21 cellular contexts compared by ENCODE assay signal in genomic region chr6:143950874-143951273, GRCh38. TPM values are rescaled to one million over a fixed set of nuclear protein-coding genes. Genes with fewer than 3 reads are reported as not detected.
DNase-seq lines count a peak whose midpoint lies in the region; ATAC-seq, FAIRE-seq and TF ChIP-seq lines count a peak whose summit lies in the region.
"Had no signal": no experiment of that assay in that cellular context is flagged by ENCODE, and none has a peak within 500 bp of the region (broad histone marks: within the 10 kb centered on the region; RNA-seq: fewer than 3 reads in every experiment).

No MANE protein-coding gene starts in this region.

- H3K9me3 ChIP-seq in hepatocyte (ENCODE audit: low read depth): no peaks in the 10 kb centered on the region
- H3K9me3 ChIP-seq in HepG2 (ENCODE audit: low read length): no peaks in the 10 kb centered on the region
- no peaks in the 10 kb centered on the region for H3K9me3 ChIP-seq in transverse colon
- peaks cover 0 to 13% (median 4%) of the 10 kb centered on the region in 4 donors for H3K9me3 ChIP-seq in stomach
- no peaks in the 10 kb centered on the region for H3K9me3 ChIP-seq in MM.1S (replicated peaks; ENCODE audit: insufficient read depth, low read length)
- H3K9me3 ChIP-seq: HAP-1 had no signal

- WGBS in hepatocyte (ENCODE audit: low lambda C conversion rate, missing lambda C conversion rate): 31% methylated on average over 3 of the region's 3 CpGs
- 6% methylated on average over 3 of the region's 3 CpGs for WGBS in HepG2 (ENCODE audit: low lambda C conversion rate)
- WGBS in transverse colon (ENCODE audit: low coverage in 1 of 2), 2 donors: 36 to 60% methylated on average over 1 to 3 of the region's 3 CpGs
- 45 to 70% (median 53%) methylated on average over 3 of the region's 3 CpGs for WGBS in stomach, 5 donors

- DNase-seq in hepatocyte (ENCODE audit: low spot score) (peak; percentile 28), HepG2 (ENCODE audit: low spot score) (peak; percentile 35), nephron progenitor cell (no peak), transverse colon (no peak), stomach (no peak), T-cell (no peak), MM.1S (no peak)
- no peak for DNase-seq in stimulated activated CD4-positive, alpha-beta T cell treated with anti-CD3 and anti-CD28 coated beads, Interleukin-12 subunit alpha, Interleukin-12 subunit beta, amount 100 ng/mL, for 4 hours
- DNase-seq: C1 segment of cervical spinal cord; Calu3; CD4-positive, alpha-beta memory T cell; COR-L47; DMS53; DMS79 treated with DMSO at 0.1 percent for 48 hours; GF-D8; GOT3; HFFc6 had no signal

- no peak for TF ChIP-seq CTCF in hepatocyte (IDR thresholded peaks at IDR 0.05; ENCODE audit: poor library complexity)
- no peak for TF ChIP-seq CTCF in HepG2 (CRISPR knock-in tag; IDR thresholded peaks at IDR 0.05)
- TF ChIP-seq CTCF in nephron progenitor cell (IDR thresholded peaks at IDR 0.05): no peak
- no peak for TF ChIP-seq CTCF in transverse colon (IDR thresholded peaks at IDR 0.05)
- TF ChIP-seq CTCF in stomach (IDR thresholded peaks at IDR 0.05): no peak
- TF ChIP-seq CTCF in MM.1S (IDR thresholded peaks at IDR 0.05; ENCODE audit: low read length): no peak

- peak; percentile 60 for FAIRE-seq in HepG2 (lab: Jason Lieb, UNC)
- FAIRE-seq: GM12891, GM18507, H54 had no signal

- no peaks in the 10 kb centered on the region for H3K4me1 Mint-ChIP-seq in nephron progenitor cell
- H3K4me1 Mint-ChIP-seq in T-cell: no peaks in the 10 kb centered on the region
- H3K4me1 Mint-ChIP-seq: CD4-positive, alpha-beta memory T cell had no signal

- peaks cover 15% of the 10 kb centered on the region for H3K9me3 Mint-ChIP-seq in nephron progenitor cell
- H3K9me3 Mint-ChIP-seq in T-cell: no peaks in the 10 kb centered on the region
- H3K9me3 Mint-ChIP-seq: HFFc6 had no signal

- H3K4me2 ChIP-seq in hepatocyte (peak overlapping the region; percentile 30), HepG2 (ENCODE audit: low read depth, low read length) (peak overlapping the region; percentile 9; the same call in 1 of the 2 replicates), MM.1S (ENCODE audit: low read depth, low read length) (no peak overlapping the region)

- H3K36me3 Mint-ChIP-seq in nephron progenitor cell (ENCODE audit: low read depth) (peaks cover 40% of the 10 kb centered on the region), T-cell (peaks cover 6% of the 10 kb centered on the region)

- ATAC-seq in HepG2 (peak; percentile 55), T-cell (replicated peaks in 1 of 4) (no peak)

- no TSS peak for BruUV-seq in HepG2 (replicated peaks; lab: Mats Ljungman, UMichigan)

- H3K36me3 ChIP-seq in hepatocyte (replicated peaks; ENCODE audit: insufficient read depth, low read depth) (no peaks in the 10 kb centered on the region), HepG2 (replicated peaks in 1 of 2; ENCODE audit: control insufficient read depth in 1 of 2, insufficient read depth in 2 of 2, low read length in 2 of 2) (no peaks in the 10 kb centered on the region), transverse colon (no peaks in the 10 kb centered on the region), stomach (peaks cover 4 to 28% (median 18%) of the 10 kb centered on the region in 4 donors), MM.1S (replicated peaks; ENCODE audit: insufficient read depth, low read length) (no peaks in the 10 kb centered on the region)
- H3K36me3 ChIP-seq: HAP-1 had no signal

- TF ChIP-seq EP300 in HepG2 (IDR thresholded peaks at IDR 0.05; ENCODE audit: low read depth in 2 of 2, low read length in 2 of 2): no peak
- TF ChIP-seq EP300 in HepG2 (CRISPR knock-in tag; IDR thresholded peaks at IDR 0.05; ENCODE audit: borderline replicate concordance): no peak
- no peak for TF ChIP-seq EP300 in transverse colon (IDR thresholded peaks at IDR 0.05; ENCODE audit: low read depth)
- TF ChIP-seq EP300 in stomach (IDR thresholded peaks at IDR 0.05): no peak

- POLR2A ChIA-PET in HepG2 (lab: Yijun Ruan, JAX): no interaction called here
- POLR2A ChIA-PET in T-cell (lab: Charles Lee): no interaction called here

- H3K9ac ChIP-seq in HepG2 (ENCODE audit: insufficient read depth, low read depth, low read length) (no peak overlapping the region), MM.1S (ENCODE audit: low read length) (no peak overlapping the region)

- no peak for TF ChIP-seq POLR2A in HepG2 (IDR thresholded peaks at IDR 0.05; ENCODE audit: insufficient read depth in 1 of 2, low read depth in 2 of 2, low read length in 2 of 2)
- TF ChIP-seq POLR2A in transverse colon (IDR thresholded peaks at IDR 0.05): no peak
- no peak for TF ChIP-seq POLR2A in stomach (IDR thresholded peaks at IDR 0.05)

- H3K27me3 Mint-ChIP-seq in nephron progenitor cell (ENCODE audit: low read depth, poor library complexity) (no peaks in the 10 kb centered on the region), T-cell (no peaks in the 10 kb centered on the region)
- H3K27me3 Mint-ChIP-seq: CD4-positive, alpha-beta memory T cell had no signal

- H3K9me2 ChIP-seq in hepatocyte (replicated peaks; ENCODE audit: insufficient read depth) (no peaks in the 10 kb centered on the region), MM.1S (replicated peaks; ENCODE audit: insufficient read depth, low read length) (no peaks in the 10 kb centered on the region)

- H4K20me1 ChIP-seq in hepatocyte (ENCODE audit: insufficient read depth, poor library complexity, severe bottlenecking): no peaks in the 10 kb centered on the region
- no peaks in the 10 kb centered on the region for H4K20me1 ChIP-seq in HepG2 (ENCODE audit: insufficient read depth, low read length)
- no peaks in the 10 kb centered on the region for H4K20me1 ChIP-seq in MM.1S (ENCODE audit: insufficient read depth, low read length)

- H3K79me2 ChIP-seq in hepatocyte (no peaks in the 10 kb centered on the region), HepG2 (ENCODE audit: insufficient read depth, low read length) (no peaks in the 10 kb centered on the region), MM.1S (ENCODE audit: low read length) (no peaks in the 10 kb centered on the region)

- CTCF ChIA-PET in HepG2 (lab: Yijun Ruan, JAX; ENCODE audit: low intra/inter-chr PET ratio, low total read pairs) (no interaction called here), T-cell (lab: Charles Lee) (interaction anchor here (0.8 to 2.3 kb wide), 6 partner anchors 9 to 13 kb away, joined by 3 to 6 read pairs (median 4); no protein-coding TSS in a partner anchor)

- H3F3A ChIP-seq in MM.1S (ENCODE audit: insufficient read depth, low read length): no peaks in the 10 kb centered on the region

- in situ Hi-C loops in HepG2 (cut with HindIII; ENCODE audit: extremely low pct_ligation_motif_present, low pct_unique_long_range_greater_than_20kb) (no loop called here), transverse colon (cut with MboI; ENCODE audit: low pct_ligation_motif_present in 1 of 4, low pct_unique_long_range_greater_than_20kb in 1 of 4, low sequenced_read_pairs in 3 of 4) (no loop called here)

- H3K4me3 ChIP-seq in hepatocyte (no peak overlapping the region), HepG2 (replicated peaks in 1 of 3; ENCODE audit: insufficient read depth in 1 of 3, low read depth in 2 of 3, low read length in 3 of 3) (no peak overlapping the region), transverse colon (no peak overlapping the region), stomach (no peak overlapping the region), MM.1S (ENCODE audit: low read length) (no peak overlapping the region)
- H3K4me3 ChIP-seq: HAP-1 had no signal

- peaks cover 18% of the 10 kb centered on the region for H3K4me1 ChIP-seq in hepatocyte (ENCODE audit: insufficient read depth)
- peaks cover 16% of the 10 kb centered on the region for H3K4me1 ChIP-seq in HepG2 (ENCODE audit: insufficient read depth, low read length)
- peaks cover 0 to 23% (median 0%) of the 10 kb centered on the region in 4 donors for H3K4me1 ChIP-seq in transverse colon
- peaks cover 0 to 9% (median 0%) of the 10 kb centered on the region in 4 donors for H3K4me1 ChIP-seq in stomach
- H3K4me1 ChIP-seq in MM.1S (ENCODE audit: low read length): no peaks in the 10 kb centered on the region
- H3K4me1 ChIP-seq: HAP-1 had no signal

- H3K27ac Mint-ChIP-seq in nephron progenitor cell: peak overlapping the region; percentile 55
- no peak overlapping the region for H3K27ac Mint-ChIP-seq in T-cell
- H3K27ac Mint-ChIP-seq: CD4-positive, alpha-beta memory T cell; HFFc6 had no signal

- H3K27ac ChIP-seq in hepatocyte: peak overlapping the region; percentile 58
- H3K27ac ChIP-seq in HepG2 (ENCODE audit: extremely low read length, insufficient read depth, low read length): no peak overlapping the region
- peak overlapping the region; percentile 2 to 62 (median 51) for H3K27ac ChIP-seq in transverse colon
- no peak overlapping the region for H3K27ac ChIP-seq in stomach
- no peak overlapping the region for H3K27ac ChIP-seq in MM.1S (ENCODE audit: low read length)

- intact Hi-C loops in HepG2 (cut with micrococcal nuclease; ENCODE audit: unreplicated experiment) (no loop called here), transverse colon (cut with DNase I; ENCODE audit: low total_unique reads) (no loop called here), stomach (cut with DNase I; ENCODE audit: low total_unique reads) (no loop called here)

- no peak for TF ChIP-seq RAD21 in HepG2 (CRISPR knock-in tag; IDR thresholded peaks at IDR 0.05)

- H3K4me3 Mint-ChIP-seq in nephron progenitor cell: no peak overlapping the region
- no peak overlapping the region for H3K4me3 Mint-ChIP-seq in T-cell
- H3K4me3 Mint-ChIP-seq: CD4-positive, alpha-beta memory T cell; HFFc6 had no signal

- H3K27me3 ChIP-seq in hepatocyte: no peaks in the 10 kb centered on the region
- H3K27me3 ChIP-seq in HepG2 (ENCODE audit: control insufficient read depth in 1 of 2, insufficient read depth in 2 of 2, low read length in 2 of 2): 0 out of 5 replicates have a peak, but pooled peaks cover 0 to 7% of the 10 kb centered on the region in 2 experiments
- H3K27me3 ChIP-seq in transverse colon: no peaks in the 10 kb centered on the region
- H3K27me3 ChIP-seq in stomach: no peaks in the 10 kb centered on the region
- no peaks in the 10 kb centered on the region for H3K27me3 ChIP-seq in MM.1S (replicated peaks; ENCODE audit: insufficient read depth, low read length)

- H2AFZ ChIP-seq in hepatocyte (no peak overlapping the region), HepG2 (ENCODE audit: low read length) (no peak overlapping the region), MM.1S (ENCODE audit: low read length) (no peak overlapping the region)

RNA-seq across cellular contexts. Expression of gene PLAGL1, which starts 57.2 kb away (rescaled TPM):
- 38.9 and 48.6 TPM in 2 replicates for total RNA-seq in hepatocyte
- 88.9 and 96.1 TPM in 2 replicates for polyA plus RNA-seq in hepatocyte
- total RNA-seq in HepG2 (2016; rRNA removed; fragmentation: Illumina TruSeq; extraction: Trizol): 0.38 and 0.60 TPM in 2 replicates
- total RNA-seq in HepG2 (2016; cell fraction: cytosol; rRNA removed; fragmentation: Illumina TruSeq; extraction: Trizol; ENCODE audit: low read depth): 0.44 and 0.51 TPM in 2 replicates
- 0.42 and 0.54 TPM in 2 replicates for total RNA-seq in HepG2 (2016; cell fraction: insoluble cytoplasmic fraction; rRNA removed; fragmentation: Illumina TruSeq; extraction: Trizol)
- 0.72 and 0.90 TPM in 2 replicates for total RNA-seq in HepG2 (2016; cell fraction: membrane; rRNA removed; fragmentation: Illumina TruSeq; extraction: Trizol)
- total RNA-seq in HepG2 (2016; cell fraction: nucleus; rRNA removed; fragmentation: Illumina TruSeq; extraction: Trizol): 1.7 and 2.3 TPM in 2 replicates
- 2.2 and 2.3 TPM in 2 replicates for polyA plus RNA-seq in HepG2 (2011; rRNA removed)
- polyA plus RNA-seq in HepG2 (2011; cell fraction: cytosol; rRNA removed): 0.91 and 1.4 TPM in 2 replicates
- polyA plus RNA-seq in HepG2 (2011; cell fraction: nucleus; rRNA removed): 7.1 and 8.1 TPM in 2 replicates
- polyA plus RNA-seq in HepG2 (2012): 3.0 and 3.9 TPM in 2 replicates
- polyA plus RNA-seq in HepG2 (2016; cell fraction: cytosol; fragmentation: Illumina TruSeq; extraction: Trizol; ENCODE audit: low read depth): 0.06 and 0.17 TPM in 2 replicates
- polyA plus RNA-seq in HepG2 (2016; cell fraction: insoluble cytoplasmic fraction; fragmentation: Illumina TruSeq; extraction: Trizol; ENCODE audit: low read depth): 0.98 and 1.4 TPM in 2 replicates
- polyA plus RNA-seq in HepG2 (2016; cell fraction: membrane; fragmentation: Illumina TruSeq; extraction: Trizol; ENCODE audit: low read depth): 0.48 and 0.84 TPM in 2 replicates
- 3.1 and 4.2 TPM in 2 replicates for polyA plus RNA-seq in HepG2 (2016; cell fraction: nucleus; fragmentation: Illumina TruSeq; extraction: Trizol; ENCODE audit: insufficient read depth, low read depth)
- 2.9 and 8.6 TPM in 2 replicates for polyA minus RNA-seq in HepG2 (2011; rRNA and poly(A)+ RNA removed; ENCODE audit: low replicate concordance)
- 0.89 and 1.1 TPM in 2 replicates for polyA minus RNA-seq in HepG2 (2011; cell fraction: cytosol; rRNA and poly(A)+ RNA removed)
- polyA minus RNA-seq in HepG2 (2011; cell fraction: nucleus; rRNA and poly(A)+ RNA removed): 4.8 and 5.1 TPM in 2 replicates
- 100 to 1,000 TPM in 1 of 4 donors, 10 to 100 TPM in 3; 45.3 to 133 (median 50.4) TPM for total RNA-seq in transverse colon
- total RNA-seq in stomach: 10 to 100 TPM; 13.4 to 94.9 (median 25.9) TPM
- polyA plus RNA-seq in stomach: 10 to 100 TPM; 11.2 to 13.8 (median 13.6) TPM
- 1 to 10 TPM; 3.4 to 5.7 (median 4.8) TPM for total RNA-seq in T-cell

Comparison
In these comparisons a context has a peak if more than half of its experiments do, and no peak if none do; other contexts are left out.
1. DNase-seq: peak in hepatocyte (single experiment) and HepG2 (single experiment); none in nephron progenitor cell (single experiment), transverse colon (single experiment), stomach (single experiment), T-cell (0 of 34), MM.1S (single experiment) and stimulated activated CD4-positive, alpha-beta T cell treated with anti-CD3 and anti-CD28 coated beads, Interleukin-12 subunit alpha, Interleukin-12 subunit beta, amount 100 ng/mL, for 4 hours (single experiment).
2. H3K27ac ChIP-seq: peak in hepatocyte (single experiment) and transverse colon (4 of 4); none in HepG2 (single experiment), stomach (0 of 5) and MM.1S (single experiment).